In the genomic region with DNA sequence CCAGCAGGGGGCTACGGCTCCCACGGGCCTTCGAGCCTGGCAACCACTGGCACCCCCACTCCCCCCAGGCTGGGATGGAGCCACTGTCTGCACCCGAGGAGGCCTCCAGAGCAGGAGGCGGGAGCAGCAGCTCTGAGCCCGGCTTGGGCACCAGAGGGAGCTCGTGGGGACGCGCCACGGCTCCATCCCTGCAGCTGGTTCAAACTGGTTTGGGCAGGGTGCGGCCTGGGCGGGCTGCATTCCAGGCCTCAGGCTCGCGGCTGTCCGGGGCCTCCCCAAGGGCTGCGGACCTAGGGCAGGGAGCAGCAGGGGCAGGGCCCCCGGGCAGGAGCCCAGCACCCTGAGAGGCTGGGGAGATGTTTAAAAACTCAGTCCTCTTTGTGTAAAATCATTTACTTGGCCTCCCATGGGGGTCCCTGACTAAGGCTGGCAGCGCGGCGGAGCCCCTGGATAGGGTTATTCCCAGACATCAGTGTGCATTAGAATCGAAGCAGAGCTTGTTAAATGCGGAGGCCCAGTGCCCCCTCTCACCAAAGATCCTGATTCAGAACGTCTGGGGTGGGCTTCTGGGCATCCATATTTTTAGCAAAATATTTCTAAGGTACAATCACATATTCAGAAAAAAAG, we compare ENCODE assay signal across 8 cellular contexts. TPM values are rescaled to one million over a fixed set of nuclear protein-coding genes. Genes with fewer than 3 reads are reported as not detected.
A peak's percentile ranks its signal among the peaks of the same experiment; 100 is the strongest.
DNase-seq lines count a peak whose midpoint lies in the region; ATAC-seq and TF ChIP-seq lines count a peak whose summit lies in the region.

No MANE protein-coding gene starts in this region.

- no peaks in the 10 kb centered on the region for H3K36me3 Mint-ChIP-seq in T-helper 2 cell treated with Interferon-gamma antibody and Interleukin-4, amounts not matched to agents 5 μg/mL and 100 μg/mL, for 36 hours (ENCODE audit: low read depth)

- peak; percentile 87 for TF ChIP-seq CTCF in GM12873 (IDR thresholded peaks at IDR 0.05; ENCODE audit: insufficient read depth, low read depth, low read length, missing control alignments)
- peak; percentile 87 for TF ChIP-seq CTCF in astrocyte of the cerebellum (IDR thresholded peaks at IDR 0.05; ENCODE audit: low read depth, low read length, missing control alignments)
- TF ChIP-seq CTCF in hepatocyte (IDR thresholded peaks at IDR 0.05; ENCODE audit: poor library complexity) = peak; percentile 91
- TF ChIP-seq CTCF in sigmoid colon (IDR thresholded peaks at IDR 0.05) = peak; percentile 50 to 80 (median 60)

- TF ChIP-seq EP300 in sigmoid colon (IDR thresholded peaks at IDR 0.05) = peak in 1 of 4 donors; percentile 66

- in situ Hi-C loops in astrocyte of the cerebellum (cut with HindIII; ENCODE audit: low sequenced_read_pairs) = no loop called here

- no peaks in the 10 kb centered on the region for H3K9me2 ChIP-seq in hepatocyte (replicated peaks; ENCODE audit: insufficient read depth)

- 13% methylated on average over 17 of the region's 23 CpGs for WGBS in hepatocyte (ENCODE audit: low lambda C conversion rate, missing lambda C conversion rate)
- WGBS in sigmoid colon, 2 donors = 7 to 13% methylated on average over 23 of the region's 23 CpGs

- H3K9me3 Mint-ChIP-seq in T-helper 2 cell treated with Interferon-gamma antibody and Interleukin-4, amounts not matched to agents 5 μg/mL and 100 μg/mL, for 36 hours = no peaks in the 10 kb centered on the region

- H4K20me1 ChIP-seq in hepatocyte (ENCODE audit: insufficient read depth, poor library complexity, severe bottlenecking) = no peaks in the 10 kb centered on the region

- H3K4me3 ChIP-seq in astrocyte of the cerebellum (ENCODE audit: low read depth, low read length) = no peak overlapping the region
- H3K4me3 ChIP-seq in hepatocyte = no peak overlapping the region
- peak overlapping the region in 2 of 4 donors; percentile 22 to 28 for H3K4me3 ChIP-seq in sigmoid colon

- H3K9me3 ChIP-seq in hepatocyte (ENCODE audit: low read depth) (no peaks in the 10 kb centered on the region), sigmoid colon (no peaks in the 10 kb centered on the region)

- peaks cover 2% of the 10 kb centered on the region for H3K79me2 ChIP-seq in hepatocyte

- H3K27me3 ChIP-seq in hepatocyte (no peaks in the 10 kb centered on the region), sigmoid colon (no peaks in the 10 kb centered on the region)

- H3K4me1 ChIP-seq in hepatocyte (ENCODE audit: insufficient read depth) = peaks cover 42% of the 10 kb centered on the region
- peaks cover 0 to 57% (median 45%) of the 10 kb centered on the region in 4 donors for H3K4me1 ChIP-seq in sigmoid colon

- H3K4me2 ChIP-seq in hepatocyte = peak overlapping the region; percentile 57

- peak overlapping the region; percentile 58 for H2AFZ ChIP-seq in hepatocyte

- H3K4me3 Mint-ChIP-seq in T-helper 2 cell treated with Interferon-gamma antibody and Interleukin-4, amounts not matched to agents 5 μg/mL and 100 μg/mL, for 36 hours = no peak overlapping the region

- peaks cover 13% of the 10 kb centered on the region for H3K4me1 Mint-ChIP-seq in T-helper 2 cell treated with Interferon-gamma antibody and Interleukin-4, amounts not matched to agents 5 μg/mL and 100 μg/mL, for 36 hours (ENCODE audit: low read depth)

- intact Hi-C loops in sigmoid colon (cut with DNase I) = loop anchor here (10.0 kb wide), 1 partner anchor 514 kb away; no protein-coding TSS in a partner anchor

- H3K27me3 Mint-ChIP-seq in T-helper 2 cell treated with Interferon-gamma antibody and Interleukin-4, amounts not matched to agents 5 μg/mL and 100 μg/mL, for 36 hours (ENCODE audit: low read depth) = no peaks in the 10 kb centered on the region

- H3K36me3 ChIP-seq in hepatocyte (replicated peaks; ENCODE audit: insufficient read depth, low read depth) (no peaks in the 10 kb centered on the region), sigmoid colon (no peaks in the 10 kb centered on the region)

- DNase-seq in NCI-H1092 treated with DMSO at 0.1 percent for 48 hours (lab: John Stamatoyannopoulos, UW) = peak; percentile 75
- DNase-seq in T-helper 2 cell treated with Interferon-gamma antibody and Interleukin-4, amounts not matched to agents 5 μg/mL and 100 μg/mL, for 36 hours (ENCODE audit: low spot score) = peak; percentile 77
- DNase-seq in astrocyte of the cerebellum (ENCODE audit: low read depth) = peak; percentile 60
- DNase-seq in hepatocyte (ENCODE audit: low spot score) = peak; percentile 97
- DNase-seq in sigmoid colon = peak; percentile 94

- no peak for TF ChIP-seq POLR2A in sigmoid colon (IDR thresholded peaks at IDR 0.05)

- ATAC-seq in HG02571 (IDR thresholded peaks at IDR 0.05; ENCODE audit: unreplicated experiment) (peak; percentile 53), HG03520 (IDR thresholded peaks at IDR 0.05; ENCODE audit: unreplicated experiment) (no peak)

- H3K27ac ChIP-seq in hepatocyte = peak overlapping the region; percentile 97
- peak overlapping the region; percentile 78 to 85 (median 82) for H3K27ac ChIP-seq in sigmoid colon

- peak overlapping the region; percentile 63 for H3K27ac Mint-ChIP-seq in T-helper 2 cell treated with Interferon-gamma antibody and Interleukin-4, amounts not matched to agents 5 μg/mL and 100 μg/mL, for 36 hours

RNA-seq across cellular contexts. Expression of gene BCAS4, which starts 4.1 kb away (rescaled TPM):
- total RNA-seq in hepatocyte = 5.6 and 12.5 TPM in 2 replicates
- polyA plus RNA-seq in hepatocyte = 18.0 and 21.6 TPM in 2 replicates
- total RNA-seq in sigmoid colon = 1 to 10 TPM; 2.1 to 5.3 (median 4.4) TPM
- polyA plus RNA-seq in sigmoid colon = 10 to 100 TPM in 1 of 3 donors, under 1 TPM in 2; 0.46 to 10.1 (median 0.60) TPM

RNA-seq across cellular contexts. Expression of gene PARD6B, which starts 59.4 kb away (rescaled TPM):
- total RNA-seq in hepatocyte (38.5 and 41.0 TPM in 2 replicates), sigmoid colon (1 to 10 TPM in 2 of 4 donors, under 1 TPM in 2; 0.83 to 1.8 (median 1.2) TPM)
- polyA plus RNA-seq in hepatocyte (14.6 and 16.1 TPM in 2 replicates), sigmoid colon (1 to 10 TPM; 2.4 to 5.1 (median 3.0) TPM)

Comparison
In these comparisons a context has a peak if more than half of its experiments do, and no peak if none do; other contexts are left out.
1. RNA of gene PARD6B, which starts 59.4 kb away (total RNA-seq): 38.5 to 41.0 TPM in hepatocyte; 0.83 to 1.8 TPM in sigmoid colon; every median in the first group is over 10 times any median in the second.
2. Peak in every context shown above with its lines, with median percentiles within 50 percentile points of each other: CTCF ChIP-seq and DNase-seq.